Comparison of ENCODE assay signal across 8 cellular contexts in genomic region chr10:28676297-28676967, GRCh38. TPM values are rescaled to one million over a fixed set of nuclear protein-coding genes. Genes with fewer than 3 reads are reported as not detected.
A peak's percentile ranks its signal among the peaks of the same experiment; 100 is the strongest.
DNase-seq lines count a peak whose midpoint lies in the region; ATAC-seq and TF ChIP-seq lines count a peak whose summit lies in the region.

No MANE protein-coding gene starts in this region.

- H3K27me3 ChIP-seq in esophagus squamous epithelium (peaks cover 0 to 96% (median 2%) of the 10 kb centered on the region in 4 donors), neural cell (ENCODE audit: insufficient read depth, low read depth, low read length) (peaks cover 91% of the 10 kb centered on the region)

- TF ChIP-seq POLR2A in esophagus squamous epithelium (IDR thresholded peaks at IDR 0.05): no peak

- H3K4me2 ChIP-seq in neural cell (ENCODE audit: low read length): peak overlapping the region; percentile 34

- peak overlapping the region; percentile 49 for H3K9ac ChIP-seq in neural cell (ENCODE audit: low read length)

- peak overlapping the region; percentile 44 to 79 (median 68) for H3K4me3 ChIP-seq in esophagus squamous epithelium
- peak overlapping the region; percentile 68 for H3K4me3 ChIP-seq in neural cell (ENCODE audit: low read length)

- no peaks in the 10 kb centered on the region for H3K36me3 ChIP-seq in esophagus squamous epithelium
- no peaks in the 10 kb centered on the region for H3K36me3 ChIP-seq in neural cell (ENCODE audit: insufficient read depth, low read length)

- 10 to 17% methylated on average over 13 to 17 of the region's 26 CpGs for WGBS in esophagus squamous epithelium, 2 donors

- ATAC-seq in GM18870 (IDR thresholded peaks at IDR 0.05; ENCODE audit: unreplicated experiment) (no peak), GM19455 (IDR thresholded peaks at IDR 0.05; ENCODE audit: unreplicated experiment) (no peak)

- H2AFZ ChIP-seq in neural cell (ENCODE audit: low read depth, low read length): no peak overlapping the region

- no peak for TF ChIP-seq EP300 in neural cell (conservative IDR thresholded peaks at IDR 0.05; ENCODE audit: poor library complexity, severe bottlenecking)

- no peaks in the 10 kb centered on the region for H3K9me2 ChIP-seq in neural cell (ENCODE audit: insufficient read depth, low read length)

- H3K79me2 ChIP-seq in neural cell (replicated peaks; ENCODE audit: insufficient read depth, low read length): no peaks in the 10 kb centered on the region

- TF ChIP-seq CTCF in esophagus squamous epithelium (IDR thresholded peaks at IDR 0.05): no peak
- no peak for TF ChIP-seq CTCF in neural cell (IDR thresholded peaks at IDR 0.05; ENCODE audit: poor library complexity, severe bottlenecking)

- H3K9me3 ChIP-seq in esophagus squamous epithelium: no peaks in the 10 kb centered on the region
- no peaks in the 10 kb centered on the region for H3K9me3 ChIP-seq in neural cell (ENCODE audit: low read length)

- H3K27ac ChIP-seq in esophagus squamous epithelium (no peak overlapping the region), neural cell (ENCODE audit: low read length) (no peak overlapping the region)

- peaks cover 6 to 37% (median 9%) of the 10 kb centered on the region in 3 donors for H3K4me1 ChIP-seq in esophagus squamous epithelium

- no peaks in the 10 kb centered on the region for H3F3A ChIP-seq in neural cell (ENCODE audit: insufficient read depth, low read length, poor library complexity, severe bottlenecking)

- intact Hi-C loops in esophagus squamous epithelium (cut with DNase I): loop anchor here (5.0 kb wide), 2 partner anchors 316 to 626 kb away; no protein-coding TSS in a partner anchor

- no peak for TF ChIP-seq RAD21 in neural cell (conservative IDR thresholded peaks at IDR 0.05)

- no peaks in the 10 kb centered on the region for H4K20me1 ChIP-seq in neural cell (ENCODE audit: insufficient read depth)

- DNase-seq in activated gamma-delta T cell treated with Interleukin-2 at 50 U/mL for 16 hours: peak; percentile 12
- no peak for DNase-seq in activated gamma-delta T cell (lab: John Stamatoyannopoulos, UW)
- peak; percentile 48 for DNase-seq in UCSD-AML1 (lab: John Stamatoyannopoulos, UW; ENCODE audit: unreplicated experiment)
- DNase-seq in esophagus squamous epithelium (lab: John Stamatoyannopoulos, UW): no peak
- DNase-seq in DMS153 (lab: John Stamatoyannopoulos, UW): no peak

TF ChIP-seq in neural cell, 6 proteins besides CTCF, POLR2A, EP300 and RAD21:
- TF ChIP-seq POLR2AphosphoS5 (IDR thresholded peaks at IDR 0.05) (peak; percentile 68), REST (IDR thresholded peaks at IDR 0.05; ENCODE audit: borderline replicate concordance) (no peak)
TF ChIP-seq in neural cell: peak in this region for 1.

RNA-seq across cellular contexts. Expression of gene BAMBI, which starts 0.9 kb away (rescaled TPM):
- 1 to 10 TPM; 2.5 to 6.8 (median 4.4) TPM for total RNA-seq in esophagus squamous epithelium
- polyA plus RNA-seq in neural cell: 0.54 and 1.6 TPM in 2 replicates
- polyA minus RNA-seq in neural cell: 0.46 and 1.2 TPM in 2 replicates

Comparison
In these comparisons a context has a peak if more than half of its experiments do, and no peak if none do; other contexts are left out.
1. DNase-seq: peak in activated gamma-delta T cell treated with Interleukin-2 at 50 U/mL for 16 hours (single experiment) and UCSD-AML1 (single experiment); none in activated gamma-delta T cell (single experiment), esophagus squamous epithelium (single experiment) and DMS153 (single experiment).